In genomic region chr4:1411436-1412375, GRCh38 we compare ENCODE assay signal across 23 cellular contexts. TPM values are rescaled to one million over a fixed set of nuclear protein-coding genes. Genes with fewer than 3 reads are reported as not detected.
DNase-seq lines count a peak whose midpoint lies in the region; ATAC-seq, FAIRE-seq and TF ChIP-seq lines count a peak whose summit lies in the region.
"Had no signal": no experiment of that assay in that cellular context is flagged by ENCODE, and none has a peak within 500 bp of the region (broad histone marks: within the 10 kb centered on the region; RNA-seq: fewer than 3 reads in every experiment).

No MANE protein-coding gene starts in this region.

- H3K27me3 Mint-ChIP-seq in WTC11 (ENCODE audit: low read depth): peaks cover 66% of the 10 kb centered on the region
- H3K27me3 Mint-ChIP-seq in activated CD4-positive, alpha-beta memory T cell treated with anti-CD3 and anti-CD28 coated beads for 36 hours: peaks cover 67% of the 10 kb centered on the region

- H3K36me3 Mint-ChIP-seq in WTC11: no peaks in the 10 kb centered on the region
- no peaks in the 10 kb centered on the region for H3K36me3 Mint-ChIP-seq in activated CD4-positive, alpha-beta memory T cell treated with anti-CD3 and anti-CD28 coated beads for 36 hours
- H3K36me3 Mint-ChIP-seq: CD8-positive, alpha-beta T cell had no signal

- H3K4me3 ChIP-seq in lower lobe of right lung: no peak overlapping the region
- H3K4me3 ChIP-seq: hepatocyte, right lobe of liver, SK-N-MC had no signal

- no peak overlapping the region for H3K27ac ChIP-seq in lower lobe of right lung
- H3K27ac ChIP-seq: hepatocyte, right lobe of liver, SK-N-MC had no signal

- no peaks in the 10 kb centered on the region for H3K9me3 ChIP-seq in lower lobe of right lung
- H3K9me3 ChIP-seq: right lobe of liver had no signal

- no peak overlapping the region for H3K4me3 Mint-ChIP-seq in WTC11
- H3K4me3 Mint-ChIP-seq in activated CD4-positive, alpha-beta memory T cell treated with anti-CD3 and anti-CD28 coated beads for 36 hours: no peak overlapping the region
- H3K4me3 Mint-ChIP-seq: activated T-cell treated with anti-CD3 and anti-CD28 coated beads, Interleukin-2, amount 50 U/mL, for 4 hours; CD8-positive, alpha-beta T cell; mesothelial cell of epicardium; stimulated activated naive CD8-positive, alpha-beta T cell treated with anti-CD3 and anti-CD28 coated beads, Interleukin-15, amount 100 ng/mL, for 72 hours had no signal

- no peak overlapping the region for H3K27ac Mint-ChIP-seq in WTC11
- no peak overlapping the region for H3K27ac Mint-ChIP-seq in activated CD4-positive, alpha-beta memory T cell treated with anti-CD3 and anti-CD28 coated beads for 36 hours
- H3K27ac Mint-ChIP-seq: CD8-positive, alpha-beta T cell; mesothelial cell of epicardium; stimulated activated naive CD8-positive, alpha-beta T cell treated with anti-CD3 and anti-CD28 coated beads, Interleukin-15, amount 100 ng/mL, for 72 hours had no signal

- no peak for FAIRE-seq in GM12892 (lab: Jason Lieb, UNC)

- peak; percentile 6 for DNase-seq in activated CD4-positive, alpha-beta T cell treated with anti-CD3 and anti-CD28 coated beads for 1 hour
- DNase-seq in activated CD4-positive, alpha-beta T cell treated with anti-CD3 and anti-CD28 coated beads for 48 hours: no peak
- DNase-seq in GM12892 (ENCODE audit: insufficient read length): peak; percentile 20
- no peak for DNase-seq in WTC11 (ENCODE audit: low spot score)
- peak; percentile 36 for DNase-seq in lower lobe of right lung
- DNase-seq in H4 (ENCODE audit: low spot score): no peak
- DNase-seq in activated CD4-positive, alpha-beta memory T cell treated with anti-CD3 and anti-CD28 coated beads for 36 hours: no peak
- DNase-seq: activated CD4-positive, alpha-beta T cell treated with anti-CD3 and anti-CD28 coated beads, Interleukin-2, amount 50 U/mL, for 1 hour; activated T-cell treated with anti-CD3 and anti-CD28 coated beads, Interleukin-2, amount 50 U/mL, for 4 hours; effector CD4-positive, alpha-beta T cell; kidney glomerular epithelial cell; NCI-H1092 treated with DMSO at 0.1 percent for 48 hours; NCI-H2107; stimulated activated CD4-positive, alpha-beta T cell treated with anti-CD3 and anti-CD28 coated beads, Interleukin-1b, Interleukin-23, amount 100 ng/mL, for 48 hours; stimulated activated naive CD8-positive, alpha-beta T cell treated with anti-CD3 and anti-CD28 coated beads, Interleukin-15, amount 100 ng/mL, for 72 hours had no signal

- no peaks in the 10 kb centered on the region for H3K4me1 ChIP-seq in lower lobe of right lung
- H3K4me1 ChIP-seq: right lobe of liver had no signal

- H3K36me3 ChIP-seq in lower lobe of right lung: no peaks in the 10 kb centered on the region
- H3K36me3 ChIP-seq: right lobe of liver had no signal

- peak; percentile 7; the same call in 1 of the 2 replicates for ATAC-seq in WTC11
- ATAC-seq in lower lobe of right lung: no peak
- no peak for ATAC-seq in HG02763 (IDR thresholded peaks at IDR 0.05; ENCODE audit: unreplicated experiment)
- ATAC-seq: activated T-cell treated with anti-CD3 and anti-CD28 coated beads, Interleukin-2, amount 50 U/mL, for 4 hours; CD8-positive, alpha-beta T cell; right lobe of liver; stimulated activated naive CD8-positive, alpha-beta T cell treated with anti-CD3 and anti-CD28 coated beads, Interleukin-15, amount 100 ng/mL, for 72 hours had no signal

- intact Hi-C loops in lower lobe of right lung (cut with DNase I): no loop called here
- intact Hi-C loops in activated CD4-positive, alpha-beta memory T cell treated with anti-CD3 and anti-CD28 coated beads for 36 hours (cut with micrococcal nuclease): no loop called here

- no peak for TF ChIP-seq POLR2A in GM12892 (IDR thresholded peaks at IDR 0.05; ENCODE audit: low read depth, low read length)

- H3K4me1 Mint-ChIP-seq in WTC11: peaks cover 10% of the 10 kb centered on the region
- peaks cover 2% of the 10 kb centered on the region for H3K4me1 Mint-ChIP-seq in activated CD4-positive, alpha-beta memory T cell treated with anti-CD3 and anti-CD28 coated beads for 36 hours (ENCODE audit: low read depth)
- H3K4me1 Mint-ChIP-seq: mesothelial cell of epicardium had no signal

- CTCF ChIA-PET in WTC11 (lab: Charles Lee): interaction anchor here (1.1 kb wide), 2 partner anchors 39 to 47 kb away, joined by 3 to 4 read pairs; no protein-coding TSS in a partner anchor
- CTCF ChIA-PET in activated CD4-positive, alpha-beta memory T cell treated with anti-CD3 and anti-CD28 coated beads for 36 hours (lab: Charles Lee): no interaction called here

- no peaks in the 10 kb centered on the region for H3K9me3 Mint-ChIP-seq in WTC11
- H3K9me3 Mint-ChIP-seq in activated CD4-positive, alpha-beta memory T cell treated with anti-CD3 and anti-CD28 coated beads for 36 hours: no peaks in the 10 kb centered on the region
- H3K9me3 Mint-ChIP-seq: activated T-cell treated with anti-CD3 and anti-CD28 coated beads, Interleukin-2, amount 50 U/mL, for 4 hours; CD8-positive, alpha-beta T cell; mesothelial cell of epicardium; stimulated activated naive CD8-positive, alpha-beta T cell treated with anti-CD3 and anti-CD28 coated beads, Interleukin-15, amount 100 ng/mL, for 72 hours had no signal

- POLR2A ChIA-PET in WTC11 (lab: Charles Lee): no interaction called here
- POLR2A ChIA-PET in activated CD4-positive, alpha-beta memory T cell treated with anti-CD3 and anti-CD28 coated beads for 36 hours (lab: Charles Lee): no interaction called here

- peaks cover 92% of the 10 kb centered on the region for H3K27me3 ChIP-seq in lower lobe of right lung (ENCODE audit: low read depth)

- TF ChIP-seq CTCF in WTC11 (IDR thresholded peaks at IDR 0.05) (no peak), lower lobe of right lung (IDR thresholded peaks at IDR 0.05) (no peak)

TF ChIP-seq in WTC11, 78 proteins besides CTCF, POLR2A, EP300 and RAD21 (continues in another document):
- no peak for TF ChIP-seq IRF2 (CRISPR knock-in tag; IDR thresholded peaks at IDR 0.05; ENCODE audit: borderline replicate concordance, low read depth)
- no peak for TF ChIP-seq NFE2L1 (CRISPR knock-in tag; IDR thresholded peaks at IDR 0.05)
- TF ChIP-seq SMAD3 (CRISPR knock-in tag; IDR thresholded peaks at IDR 0.05; ENCODE audit: borderline replicate concordance): no peak
- no peak for TF ChIP-seq ERG (CRISPR knock-in tag; IDR thresholded peaks at IDR 0.05)
- no peak for TF ChIP-seq CREM (CRISPR knock-in tag; IDR thresholded peaks at IDR 0.05)
- TF ChIP-seq ZMAT4 (CRISPR knock-in tag; IDR thresholded peaks at IDR 0.05): no peak
- no peak for TF ChIP-seq ATF1 (CRISPR knock-in tag; IDR thresholded peaks at IDR 0.05)
- no peak for TF ChIP-seq MXD4 (CRISPR knock-in tag; IDR thresholded peaks at IDR 0.05; ENCODE audit: borderline replicate concordance)
- TF ChIP-seq PRDM15 (CRISPR knock-in tag; IDR thresholded peaks at IDR 0.05): no peak
- TF ChIP-seq ZNF396 (CRISPR knock-in tag; IDR thresholded peaks at IDR 0.05; ENCODE audit: borderline replicate concordance): no peak
- no peak for TF ChIP-seq ZNF219 (CRISPR knock-in tag; IDR thresholded peaks at IDR 0.05; ENCODE audit: borderline replicate concordance)
- TF ChIP-seq NR3C1 (CRISPR knock-in tag; conservative IDR thresholded peaks at IDR 0.05; ENCODE audit: low read depth): no peak
- no peak for TF ChIP-seq ZNF416 (CRISPR knock-in tag; IDR thresholded peaks at IDR 0.05)

RNA-seq across cellular contexts. Expression of gene NKX1-1, which starts 5.5 kb away (rescaled TPM):
- not detected for polyA plus RNA-seq in GM12892 (2012; ENCODE audit: missing spikeins)
- total RNA-seq in WTC11 (2021): not detected in 3 replicates
- total RNA-seq in lower lobe of right lung: not detected
- not detected in 2 replicates for total RNA-seq in H4 (2014; rRNA removed; shearing (Covaris generic))
- not detected for total RNA-seq in activated CD4-positive, alpha-beta memory T cell treated with anti-CD3 and anti-CD28 coated beads for 36 hours
- total RNA-seq: activated T-cell treated with anti-CD3 and anti-CD28 coated beads, Interleukin-2, amount 50 U/mL, for 4 hours; CD8-positive, alpha-beta T cell; fibroblast of lung; hepatocyte; mesothelial cell of epicardium; right lobe of liver; urinary bladder had no signal
- polyA plus RNA-seq: fibroblast of lung, hepatocyte, urinary bladder had no signal

Comparison
In these comparisons a context has a peak if more than half of its experiments do, and no peak if none do; other contexts are left out.
1. DNase-seq: peak in activated CD4-positive, alpha-beta T cell treated with anti-CD3 and anti-CD28 coated beads for 1 hour (single experiment), GM12892 (single experiment) and lower lobe of right lung (single experiment); none in activated CD4-positive, alpha-beta T cell treated with anti-CD3 and anti-CD28 coated beads for 48 hours (single experiment), WTC11 (single experiment), H4 (single experiment) and activated CD4-positive, alpha-beta memory T cell treated with anti-CD3 and anti-CD28 coated beads for 36 hours (single experiment).